1 cellular context compared by ENCODE assay signal in genomic region chr20:6416371-6416770, GRCh38.
TF ChIP-seq lines count a peak whose summit lies in the region.

No MANE protein-coding gene starts in this region.

TF ChIP-seq in H1, 55 proteins besides CTCF, POLR2A, EP300 and RAD21 (continued from another document):
- TF ChIP-seq, protein P1, sequence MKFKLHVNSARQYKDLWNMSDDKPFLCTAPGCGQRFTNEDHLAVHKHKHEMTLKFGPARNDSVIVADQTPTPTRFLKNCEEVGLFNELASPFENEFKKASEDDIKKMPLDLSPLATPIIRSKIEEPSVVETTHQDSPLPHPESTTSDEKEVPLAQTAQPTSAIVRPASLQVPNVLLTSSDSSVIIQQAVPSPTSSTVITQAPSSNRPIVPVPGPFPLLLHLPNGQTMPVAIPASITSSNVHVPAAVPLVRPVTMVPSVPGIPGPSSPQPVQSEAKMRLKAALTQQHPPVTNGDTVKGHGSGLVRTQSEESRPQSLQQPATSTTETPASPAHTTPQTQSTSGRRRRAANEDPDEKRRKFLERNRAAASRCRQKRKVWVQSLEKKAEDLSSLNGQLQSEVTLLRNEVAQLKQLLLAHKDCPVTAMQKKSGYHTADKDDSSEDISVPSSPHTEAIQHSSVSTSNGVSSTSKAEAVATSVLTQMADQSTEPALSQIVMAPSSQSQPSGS (IDR thresholded peaks at IDR 0.05; ENCODE audit: low read length), result no peak
- TF ChIP-seq NANOG (IDR thresholded peaks at IDR 0.05; ENCODE audit: insufficient read depth, low read depth, low read length, poor library complexity, severe bottlenecking) (no peak), PHF8 (conservative IDR thresholded peaks at IDR 0.05; ENCODE audit: low read depth, low read length) (no peak), NRF1 (IDR thresholded peaks at IDR 0.05; ENCODE audit: low read depth, low read length) (no peak), ASH2L (IDR thresholded peaks at IDR 0.05; ENCODE audit: low read length) (no peak), EZH2 (IDR thresholded peaks at IDR 0.05; ENCODE audit: low read depth, low read length, severe bottlenecking) (no peak), GABPA (IDR thresholded peaks at IDR 0.05; ENCODE audit: borderline replicate concordance, insufficient read depth, low read length) (no peak)
